Comparison of ENCODE assay signal across 21 cellular contexts in genomic region chr18:74198453-74198852, GRCh38. TPM values are rescaled to one million over a fixed set of nuclear protein-coding genes. Genes with fewer than 3 reads are reported as not detected.
DNase-seq lines count a peak whose midpoint lies in the region; ATAC-seq, FAIRE-seq and TF ChIP-seq lines count a peak whose summit lies in the region.
"Had no signal": no experiment of that assay in that cellular context is flagged by ENCODE, and none has a peak within 500 bp of the region (broad histone marks: within the 10 kb centered on the region; RNA-seq: fewer than 3 reads in every experiment).

No MANE protein-coding gene starts in this region.

- no peaks in the 10 kb centered on the region for H4K20me1 ChIP-seq in H1 (replicated peaks in 1 of 2; ENCODE audit: control insufficient read depth in 1 of 2, insufficient read depth in 2 of 2, low read length in 2 of 2)

- H4K8ac ChIP-seq in H1 (ENCODE audit: extremely low read depth, insufficient read depth, low read length) = peak overlapping the region; percentile 82

- H2BK5ac ChIP-seq in H1 (ENCODE audit: low read depth, low read length) = peak overlapping the region; percentile 71; the same call in 1 of the 2 replicates

- TF ChIP-seq EP300 in H1 (IDR thresholded peaks at IDR 0.05; ENCODE audit: borderline replicate concordance in 1 of 2, low read depth in 2 of 2, low read length in 2 of 2) (no peak), stomach (IDR thresholded peaks at IDR 0.05) (no peak)

- no peak for TF ChIP-seq CTCF in C4-2B (conservative IDR thresholded peaks at IDR 0.05)
- TF ChIP-seq CTCF in H1 (IDR thresholded peaks at IDR 0.05; ENCODE audit: control extremely low read depth in 1 of 3, insufficient read depth in 1 of 3, low read depth in 1 of 3, low read length in 3 of 3) = no peak
- TF ChIP-seq CTCF in right lobe of liver (IDR thresholded peaks at IDR 0.05) = no peak
- TF ChIP-seq CTCF in stomach (IDR thresholded peaks at IDR 0.05) = no peak

- DNase-seq in H1 (ENCODE audit: low read depth in 1 of 2, low spot score in 2 of 2) (no peak), right lobe of liver (no peak), stomach (no peak), HuH-7.5 (ENCODE audit: low spot score) (no peak), HuH-7 (ENCODE audit: low spot score) (no peak), middle frontal gyrus (ENCODE audit: extremely low spot score, low spot score) (no peak)
- DNase-seq: DMS79, HFFc6, NCI-H1105, NCI-H2081, NCI-H82, PC-3, SIG-M5 had no signal

- H3K56ac ChIP-seq in H1 (replicated peaks; ENCODE audit: insufficient read length, low read depth, low read length) = no peak overlapping the region

- no peaks in the 10 kb centered on the region for H3K27me3 ChIP-seq in H1 (replicated peaks in 1 of 4; ENCODE audit: control insufficient read depth in 3 of 4, extremely low read depth in 1 of 4, insufficient read depth in 3 of 4, low read length in 3 of 4)
- no peaks in the 10 kb centered on the region for H3K27me3 ChIP-seq in right lobe of liver
- peaks cover 0 to 19% (median 0%) of the 10 kb centered on the region in 3 donors for H3K27me3 ChIP-seq in stomach

- H3K79me1 ChIP-seq in H1 (ENCODE audit: low read depth, low read length) = no peaks in the 10 kb centered on the region

- no peak for ATAC-seq in right lobe of liver
- ATAC-seq: A549, PC-3, SK-N-SH treated with all-trans-retinoic acid at 6 μM for 48 hours had no signal

- no peak overlapping the region for H4K5ac ChIP-seq in H1 (ENCODE audit: insufficient read length, low read depth, low read length)

- H3K9ac ChIP-seq in H1 (replicated peaks in 1 of 4; ENCODE audit: extremely low read depth in 1 of 4, low read depth in 3 of 4, low read length in 3 of 4) = no peak overlapping the region

- H3K9me3 ChIP-seq in H1 (ENCODE audit: insufficient read depth in 2 of 2, low read depth in 1 of 2, low read length in 1 of 2) = no peaks in the 10 kb centered on the region
- H3K9me3 ChIP-seq in right lobe of liver = no peaks in the 10 kb centered on the region
- no peaks in the 10 kb centered on the region for H3K9me3 ChIP-seq in stomach
- H3K9me3 ChIP-seq: A549 had no signal

- H3K4me2 ChIP-seq in H1 (ENCODE audit: insufficient read depth in 1 of 2, low read depth in 2 of 2, low read length in 2 of 2) = no peak overlapping the region
- H3K4me2 ChIP-seq: A549 had no signal

- H3K4ac ChIP-seq in H1 (replicated peaks; ENCODE audit: insufficient read length, low read depth, low read length) = peak overlapping the region; percentile 93

- H3K27ac ChIP-seq in C4-2B (peak overlapping the region; percentile 62), H1 (ENCODE audit: low read depth, low read length) (no peak overlapping the region), right lobe of liver (peak overlapping the region; percentile 70 to 87 (median 84)), stomach (peak overlapping the region in 4 of 5 donors; percentile 67 to 84 (median 68))
- H3K27ac ChIP-seq: HL-60, RWPE1 had no signal

- H2AK5ac ChIP-seq in H1 (ENCODE audit: low read depth, low read length) = peak overlapping the region; percentile 91; the same call in 1 of the 2 replicates

- H2BK15ac ChIP-seq in H1 (ENCODE audit: low read length) = peak overlapping the region; percentile 88; the same call in 1 of the 2 replicates

- peak overlapping the region; percentile 60 for H2BK120ac ChIP-seq in H1 (replicated peaks; ENCODE audit: low read depth, low read length)

- H3K4me3 ChIP-seq in H1 (ENCODE audit: extremely low read depth in 1 of 4, insufficient read depth in 2 of 4, low read depth in 3 of 4, low read length in 4 of 4) (no peak overlapping the region), right lobe of liver (no peak overlapping the region), stomach (no peak overlapping the region)
- H3K4me3 ChIP-seq: A549 had no signal

- peak overlapping the region; percentile 98 for H4K91ac ChIP-seq in H1 (replicated peaks; ENCODE audit: insufficient read length, low read length)

- WGBS in H1 (ENCODE audit: extremely low coverage in 1 of 2, insufficient coverage in 1 of 2, insufficient read length in 1 of 2, insufficient replicate concordance in 2 of 2, low coverage in 1 of 2, low lambda C conversion rate in 2 of 2, missing lambda C conversion rate in 1 of 2), 2 experiments = 94% methylated on average over 3 of the region's 3 CpGs; no CpG with 5 or more reads in 1 of the 2 experiments
- 87% methylated on average over 3 of the region's 3 CpGs for WGBS in right lobe of liver (ENCODE audit: insufficient coverage, low coverage, low lambda C conversion rate, missing lambda C conversion rate)
- 86 to 100% (median 92%) methylated on average over 2 to 3 of the region's 3 CpGs for WGBS in stomach, 5 donors

- H3K23me2 ChIP-seq in H1 (ENCODE audit: low read depth, low read length) = no peaks in the 10 kb centered on the region

- no peaks in the 10 kb centered on the region for H3K36me3 ChIP-seq in H1 (ENCODE audit: control insufficient read depth in 2 of 4, insufficient read depth in 4 of 4, low read length in 3 of 4)
- no peaks in the 10 kb centered on the region for H3K36me3 ChIP-seq in right lobe of liver
- no peaks in the 10 kb centered on the region for H3K36me3 ChIP-seq in stomach

- no peak overlapping the region for H3K14ac ChIP-seq in H1 (ENCODE audit: insufficient read length)

- peak overlapping the region; percentile 32; the same call in 1 of the 2 replicates for H2AFZ ChIP-seq in H1 (ENCODE audit: low read length)

- H3K79me2 ChIP-seq in H1 (ENCODE audit: control insufficient read depth in 1 of 2, insufficient read depth in 2 of 2, low read length in 2 of 2) = no peaks in the 10 kb centered on the region

- no peak for FAIRE-seq in H1 (lab: Jason Lieb, UNC)
- FAIRE-seq: A549, GM12892, H54 had no signal

- POLR2A ChIA-PET in H1 (lab: Charles Lee; ENCODE audit: partially characterized antibody) = no interaction called here

- TF ChIP-seq RAD21 in H1 (IDR thresholded peaks at IDR 0.05 in 1 of 2, conservative IDR thresholded peaks at IDR 0.05 in 1 of 2; ENCODE audit: low read depth in 2 of 2, low read length in 2 of 2) = no peak

- H2BK12ac ChIP-seq in H1 (ENCODE audit: low read depth, low read length) = 0 out of 2 replicates have a peak overlapping the region, but pooled peaks have one; percentile 92

- CTCF ChIA-PET in H1 (lab: Charles Lee; ENCODE audit: partially characterized antibody) = interaction anchor here (0.7 to 3.5 kb wide), 16 partner anchors 15 to 356 kb away, joined by 3 to 63 read pairs (median 6); no protein-coding TSS in a partner anchor

- intact Hi-C loops in right lobe of liver (cut with DNase I) (loop anchor here in 1 of 2 donors (10.0 kb wide), 1 partner anchor 136 kb away; no protein-coding TSS in a partner anchor), stomach (cut with DNase I; ENCODE audit: low total_unique reads) (loop anchor here (10.0 kb wide), 1 partner anchor 356 kb away; no protein-coding TSS in a partner anchor)

- H3K4me1 ChIP-seq in H1 (replicated peaks in 1 of 4; ENCODE audit: control insufficient read depth in 3 of 4, insufficient read depth in 4 of 4, low read length in 3 of 4) (peaks cover 0 to 5% (median 2%) of the 10 kb centered on the region in 4 experiments; a peak in 4 of 7 replicates), right lobe of liver (peaks cover 0 to 22% (median 10%) of the 10 kb centered on the region in 4 donors), stomach (peaks cover 8 to 25% (median 18%) of the 10 kb centered on the region in 4 donors)

- TF ChIP-seq POLR2A in H1 (IDR thresholded peaks at IDR 0.05; ENCODE audit: control extremely low read depth in 1 of 2, low read depth in 2 of 2, low read length in 2 of 2) (no peak), right lobe of liver (IDR thresholded peaks at IDR 0.05) (no peak), stomach (IDR thresholded peaks at IDR 0.05) (no peak)

- H3K18ac ChIP-seq in H1 (ENCODE audit: extremely low read depth, low read length) = no peak overlapping the region; the same call in 1 of the 2 replicates

- 0 out of 2 replicates have a peak overlapping the region, but pooled peaks have one; percentile 80 for H2BK20ac ChIP-seq in H1 (ENCODE audit: low read length)

- no peak overlapping the region for H3K23ac ChIP-seq in H1 (ENCODE audit: insufficient read length)

TF ChIP-seq in H1, 55 proteins besides CTCF, POLR2A, EP300 and RAD21 (continues in another document):
- TF ChIP-seq CREB1 (IDR thresholded peaks at IDR 0.05) (no peak), KDM4A (IDR thresholded peaks at IDR 0.05; ENCODE audit: low read depth, low read length, severe bottlenecking) (no peak)

RNA-seq across cellular contexts. Expression of gene TIMM21, which starts 50.1 kb away (rescaled TPM):
- total RNA-seq in H1 (2021; fragmentation: NEBNext Ultra II Directional; extraction: Animal tissue kit (Norgen Biotek cat#: 25700)) = 43.8 and 46.3 TPM in 2 replicates
- polyA plus RNA-seq in H1 (2011; rRNA removed) = 17.6 and 27.9 TPM in 2 replicates
- polyA plus RNA-seq in H1 (2011; cell fraction: cytosol; rRNA removed) = 41.9 TPM
- 21.7 TPM for polyA plus RNA-seq in H1 (2011; cell fraction: nucleus; rRNA removed)
- 45.8 to 82.6 TPM (median 47.0 TPM) in 4 replicates for polyA plus RNA-seq in H1 (2012, experiment 1 of 2)
- polyA plus RNA-seq in H1 (2012, experiment 2 of 2) = 3.5 TPM
- polyA plus RNA-seq in H1 (2013, experiment 1 of 2) = 33.2 TPM
- polyA plus RNA-seq in H1 (2013, experiment 2 of 2) = 34.8 TPM
- 30.6 and 37.6 TPM in 2 replicates for polyA minus RNA-seq in H1 (2011; rRNA and poly(A)+ RNA removed)
- 16.1 TPM for polyA minus RNA-seq in H1 (2011; cell fraction: cytosol; rRNA and poly(A)+ RNA removed)
- polyA minus RNA-seq in H1 (2011; cell fraction: nucleus; rRNA and poly(A)+ RNA removed) = 14.3 TPM
- 10 to 100 TPM; 17.4 to 38.4 (median 20.6) TPM for total RNA-seq in right lobe of liver
- total RNA-seq in stomach = 10 to 100 TPM in 3 of 5 donors, 1 to 10 TPM in 1, not detected in 1; 5.8 to 99.1 (median 21.2) TPM
- polyA plus RNA-seq in stomach = 10 to 100 TPM; 11.9 to 24.7 (median 13.8) TPM

RNA-seq across cellular contexts. Expression of gene FBXO15, which starts 50.8 kb away (rescaled TPM):
- 0.46 and 0.84 TPM in 2 replicates for total RNA-seq in H1 (2021; fragmentation: NEBNext Ultra II Directional; extraction: Animal tissue kit (Norgen Biotek cat#: 25700))
- polyA plus RNA-seq in H1 (2011; rRNA removed) = 0.75 and 0.85 TPM in 2 replicates
- 0.96 TPM for polyA plus RNA-seq in H1 (2011; cell fraction: cytosol; rRNA removed)
- polyA plus RNA-seq in H1 (2011; cell fraction: nucleus; rRNA removed) = 1.2 TPM
- polyA plus RNA-seq in H1 (2012, experiment 1 of 2) = 0.35 to 1.4 TPM (median 0.95 TPM) in 4 replicates
- 0.56 TPM for polyA plus RNA-seq in H1 (2012, experiment 2 of 2)
- polyA plus RNA-seq in H1 (2013, experiment 1 of 2) = 0.81 TPM
- 0.98 TPM for polyA plus RNA-seq in H1 (2013, experiment 2 of 2)
- 0.73 and 2.5 TPM in 2 replicates for polyA minus RNA-seq in H1 (2011; rRNA and poly(A)+ RNA removed)
- not detected for polyA minus RNA-seq in H1 (2011; cell fraction: cytosol; rRNA and poly(A)+ RNA removed)
- 1.2 TPM for polyA minus RNA-seq in H1 (2011; cell fraction: nucleus; rRNA and poly(A)+ RNA removed)
- total RNA-seq in right lobe of liver = 1 to 10 TPM in 1 of 6 experiments, under 1 TPM in 4, not detected in 1; 0.19 to 1.7 (median 0.60) TPM
- total RNA-seq in stomach = 10 to 100 TPM in 1 of 5 donors, under 1 TPM in 1, not detected in 3; 0.92 to 31.0 TPM
- under 1 TPM in 2 of 3 donors, not detected in 1; 0.62 to 0.75 TPM for polyA plus RNA-seq in stomach
- polyA plus RNA-seq: CD14-positive monocyte had no signal
